6 cellular contexts compared by ENCODE assay signal in genomic region chr2:111173856-111174255, GRCh38.
"Had no signal": no experiment of that assay in that cellular context is flagged by ENCODE, and none has a peak within 500 bp of the region (broad histone marks: within the 10 kb centered on the region; RNA-seq: fewer than 3 reads in every experiment).

No MANE protein-coding gene starts in this region.

- H3K4me3 ChIP-seq: K562 had no signal

- DNase-seq: IMR-90, KBM-7 had no signal

- H3K9me3 Mint-ChIP-seq: IgD-negative memory B cell had no signal

- ATAC-seq: HepG2, K562 had no signal

- H3K36me3 Mint-ChIP-seq: IgD-negative memory B cell had no signal

- H3K4me3 Mint-ChIP-seq: IgD-negative memory B cell had no signal

- H3K27ac Mint-ChIP-seq: IgD-negative memory B cell had no signal

- H3K27ac ChIP-seq: HL-60 had no signal
